In the genomic region with DNA sequence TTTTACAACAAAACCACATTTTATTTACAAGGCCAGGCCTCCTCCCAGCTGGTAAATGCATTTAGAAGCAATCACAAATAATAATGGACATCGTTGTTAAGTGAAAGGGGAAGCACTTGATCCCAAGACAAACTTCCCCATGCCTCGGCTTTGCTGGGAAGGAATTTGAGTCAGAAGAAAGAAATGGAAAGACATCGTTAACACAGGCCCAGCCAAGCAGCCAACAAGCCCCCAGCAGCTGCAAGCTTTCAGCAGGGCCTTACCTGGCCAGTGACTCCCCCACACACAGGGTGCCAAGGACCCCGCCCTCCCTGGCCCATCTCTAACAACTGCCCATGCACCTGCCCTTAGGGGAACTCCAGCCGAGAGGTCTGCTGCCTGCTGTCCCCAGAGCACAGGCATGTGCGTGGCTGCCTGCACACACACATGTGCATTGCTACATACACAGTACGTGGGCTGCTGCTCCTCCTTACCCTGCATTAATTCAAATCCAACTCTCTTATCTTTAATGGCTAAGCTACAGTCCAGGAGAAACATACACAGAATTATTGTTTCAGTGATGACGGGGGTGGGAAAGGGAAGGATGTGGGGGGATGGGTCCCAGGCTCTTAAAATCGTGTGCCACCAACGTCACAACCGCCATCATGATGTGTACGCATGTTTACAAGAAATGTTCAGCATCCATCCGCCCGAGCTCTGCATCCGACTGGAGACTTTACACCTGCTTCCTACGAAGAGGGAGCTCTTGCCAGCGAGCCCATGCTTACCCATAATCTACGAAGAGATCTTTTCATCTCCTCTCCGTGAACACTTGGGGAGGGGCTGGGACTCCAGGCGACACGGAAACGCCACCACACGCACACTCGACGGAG, we compare ENCODE assay signal across 10 cellular contexts. TPM values are rescaled to one million over a fixed set of nuclear protein-coding genes. Genes with fewer than 3 reads are reported as not detected.
DNase-seq lines count a peak whose midpoint lies in the region; ATAC-seq lines count a peak whose summit lies in the region.
"Had no signal": no experiment of that assay in that cellular context is flagged by ENCODE, and none has a peak within 500 bp of the region (broad histone marks: within the 10 kb centered on the region; RNA-seq: fewer than 3 reads in every experiment).

No MANE protein-coding gene starts in this region.

- DNase-seq in activated gamma-delta T cell treated with Interleukin-2 at 50 U/mL for 16 hours = peak; percentile 66
- no peak for DNase-seq in activated gamma-delta T cell (lab: John Stamatoyannopoulos, UW)
- peak; percentile 74 for DNase-seq in activated effector memory CD4-positive, alpha-beta T cell treated with Interleukin-2 at 50 U/mL for 16 hours
- peak; percentile 65 for DNase-seq in mucosa of gallbladder (ENCODE audit: low spot score)
- no peak for DNase-seq in inferior parietal cortex (ENCODE audit: extremely low spot score)
- no peak for DNase-seq in hippocampal formation (lab: John Stamatoyannopoulos, UW)
- DNase-seq: HFFc6, Right ventricle myocardium superior had no signal

- ATAC-seq in HG02885 (IDR thresholded peaks at IDR 0.05; ENCODE audit: poor library complexity, unreplicated experiment) (no peak), HG02970 (IDR thresholded peaks at IDR 0.05; ENCODE audit: low FRiP score, unreplicated experiment) (no peak)

RNA-seq across cellular contexts. Expression of a gene that starts 9.8 kb away (rescaled TPM):
- 7.9 TPM for total RNA-seq in mucosa of gallbladder

Comparison
In these comparisons a context has a peak if more than half of its experiments do, and no peak if none do; other contexts are left out.
1. DNase-seq: peak in activated gamma-delta T cell treated with Interleukin-2 at 50 U/mL for 16 hours (single experiment), activated effector memory CD4-positive, alpha-beta T cell treated with Interleukin-2 at 50 U/mL for 16 hours (single experiment) and mucosa of gallbladder (single experiment); none in activated gamma-delta T cell (single experiment), inferior parietal cortex (single experiment) and hippocampal formation (0 of 2).